In genomic region chr7:52079726-52080125, GRCh38 we compare ENCODE assay signal across 7 cellular contexts.
"Had no signal": no experiment of that assay in that cellular context is flagged by ENCODE, and none has a peak within 500 bp of the region (broad histone marks: within the 10 kb centered on the region; RNA-seq: fewer than 3 reads in every experiment).

No MANE protein-coding gene starts in this region.

- H3K27ac Mint-ChIP-seq: GM23338, H9 had no signal

- H3K4me1 Mint-ChIP-seq: GM23338 had no signal

- H3K4me3 ChIP-seq: GM23338, K562 had no signal

- ATAC-seq: GM23338, K562 had no signal

- DNase-seq: H9, HCEC 1CT, IMR-90, KG1 had no signal

- H3K4me3 Mint-ChIP-seq: GM23338, H9 had no signal

- H3K27ac ChIP-seq: HL-60 had no signal
